30 cellular contexts compared by ENCODE assay signal in genomic region chr1:60428161-60428560, GRCh38.
DNase-seq lines count a peak whose midpoint lies in the region; ATAC-seq, FAIRE-seq and TF ChIP-seq lines count a peak whose summit lies in the region.
"Had no signal": no experiment of that assay in that cellular context is flagged by ENCODE, and none has a peak within 500 bp of the region (broad histone marks: within the 10 kb centered on the region; RNA-seq: fewer than 3 reads in every experiment).

No MANE protein-coding gene starts in this region.

- H3K27ac ChIP-seq in gastroesophageal sphincter, result peak overlapping the region in 1 of 4 donors; percentile 25
- H3K27ac ChIP-seq: heart left ventricle, KMS-11, PC-9, psoas muscle, thyroid gland had no signal

- DNase-seq in NCI-H146 (lab: John Stamatoyannopoulos, UW) (peak; percentile 50), NCI-H146 treated with DMSO at 0.1 percent for 48 hours (lab: John Stamatoyannopoulos, UW; ENCODE audit: unreplicated experiment) (no peak), NCI-H524 treated with DMSO at 0.1 percent for 48 hours (lab: John Stamatoyannopoulos, UW) (peak; percentile 54), skeletal muscle cell (ENCODE audit: low read depth) (peak; percentile 34), posterior vena cava (ENCODE audit: low spot score) (no peak), HEK293T (ENCODE audit: extremely low spot score) (no peak), urothelium cell line (ENCODE audit: low spot score) (no peak)
- DNase-seq: activated CD4-positive, alpha-beta T cell treated with anti-CD3 and anti-CD28 coated beads for 36 hours; activated CD8-positive, alpha-beta T cell treated with anti-CD3 and anti-CD28 coated beads, Interleukin-2, amount 10 ng/mL, durations not matched to agents 7 days and 5 days; activated effector memory CD4-positive, alpha-beta T cell treated with Interleukin-2 at 50 U/mL for 16 hours; activated naive CD8-positive, alpha-beta T cell treated with anti-CD3 and anti-CD28 coated beads for 36 hours; activated T-cell treated with anti-CD3 and anti-CD28 coated beads for 4 hours; AML-193; CD4-positive, alpha-beta memory T cell; central memory CD4-positive, alpha-beta T cell; dermis blood vessel endothelial cell; heart left ventricle; kidney glomerular epithelial cell; mesendoderm; NCI-H187 treated with DMSO at 0.1 percent for 48 hours; PC-9; psoas muscle; Right ventricle myocardium superior; thyroid gland had no signal

- no peaks in the 10 kb centered on the region for H3K36me3 ChIP-seq in gastroesophageal sphincter
- H3K36me3 ChIP-seq: heart left ventricle, thyroid gland had no signal

- ATAC-seq in gastroesophageal sphincter, result peak; percentile 55
- ATAC-seq: activated CD4-positive, alpha-beta T cell treated with anti-CD3 and anti-CD28 coated beads for 36 hours; activated CD8-positive, alpha-beta T cell treated with anti-CD3 and anti-CD28 coated beads, Interleukin-2, amount 10 ng/mL, durations not matched to agents 7 days and 5 days; HCT116; heart left ventricle had no signal

- TF ChIP-seq EP300 in gastroesophageal sphincter (IDR thresholded peaks at IDR 0.05), result no peak

- TF ChIP-seq CTCF in gastroesophageal sphincter (IDR thresholded peaks at IDR 0.05), result no peak

- no peak overlapping the region for H3K4me3 ChIP-seq in gastroesophageal sphincter
- no peak overlapping the region for H3K4me3 ChIP-seq in skeletal muscle cell (ENCODE audit: low read depth, low read length)
- H3K4me3 ChIP-seq: heart left ventricle, PC-9, psoas muscle, thyroid gland had no signal

- POLR2A ChIA-PET in HEK293T (lab: Yijun Ruan, JAX), result no interaction called here

- FAIRE-seq in urothelium cell line (lab: Jason Lieb, UNC), result no peak
- FAIRE-seq: A204.1, endometrium, GM12891 had no signal

- 31 to 47% methylated on average over 4 of the region's 4 CpGs for WGBS in gastroesophageal sphincter (ENCODE audit: low coverage in 1 of 2), 2 donors

- H3K27me3 ChIP-seq in gastroesophageal sphincter, result no peaks in the 10 kb centered on the region
- H3K27me3 ChIP-seq: thyroid gland had no signal

- no peak for TF ChIP-seq POLR2A in gastroesophageal sphincter (IDR thresholded peaks at IDR 0.05)

- CTCF ChIA-PET in HEK293T (lab: Yijun Ruan, JAX), result interaction anchor here (0.6 kb wide), 1 partner anchor 408 kb away, joined by 3 read pairs; no protein-coding TSS in a partner anchor

- intact Hi-C loops in posterior vena cava (cut with DNase I), result no loop called here

- H3K9me3 ChIP-seq in gastroesophageal sphincter, result no peaks in the 10 kb centered on the region
- H3K9me3 ChIP-seq: heart left ventricle, psoas muscle, thyroid gland had no signal

- peaks cover 0 to 9% (median 0%) of the 10 kb centered on the region in 3 donors for H3K4me1 ChIP-seq in gastroesophageal sphincter
- H3K4me1 ChIP-seq: psoas muscle, thyroid gland had no signal

TF ChIP-seq in HEK293T, 16 proteins besides CTCF, POLR2A, EP300 and RAD21:
- TF ChIP-seq ELF4 (IDR thresholded peaks at IDR 0.05) (no peak), L3MBTL2 (conservative IDR thresholded peaks at IDR 0.05) (no peak), FOXA1 (IDR thresholded peaks at IDR 0.05) (no peak), ZNF384 (IDR thresholded peaks at IDR 0.05) (no peak), FOXM1 (IDR thresholded peaks at IDR 0.05; ENCODE audit: borderline replicate concordance) (no peak), HDGF (IDR thresholded peaks at IDR 0.05; ENCODE audit: borderline replicate concordance) (no peak), SUZ12 (IDR thresholded peaks at IDR 0.05) (no peak), SP1 (IDR thresholded peaks at IDR 0.05) (no peak), FOXK2 (IDR thresholded peaks at IDR 0.05) (no peak), CTBP1 (IDR thresholded peaks at IDR 0.05; ENCODE audit: borderline replicate concordance) (no peak), LEF1 (IDR thresholded peaks at IDR 0.05; ENCODE audit: borderline replicate concordance) (no peak), ARNT (IDR thresholded peaks at IDR 0.05) (no peak), TARDBP (IDR thresholded peaks at IDR 0.05) (no peak), NFRKB (IDR thresholded peaks at IDR 0.05) (no peak), BHLHE40 (IDR thresholded peaks at IDR 0.05; ENCODE audit: borderline replicate concordance) (no peak)
- TF ChIP-seq, protein P1, sequence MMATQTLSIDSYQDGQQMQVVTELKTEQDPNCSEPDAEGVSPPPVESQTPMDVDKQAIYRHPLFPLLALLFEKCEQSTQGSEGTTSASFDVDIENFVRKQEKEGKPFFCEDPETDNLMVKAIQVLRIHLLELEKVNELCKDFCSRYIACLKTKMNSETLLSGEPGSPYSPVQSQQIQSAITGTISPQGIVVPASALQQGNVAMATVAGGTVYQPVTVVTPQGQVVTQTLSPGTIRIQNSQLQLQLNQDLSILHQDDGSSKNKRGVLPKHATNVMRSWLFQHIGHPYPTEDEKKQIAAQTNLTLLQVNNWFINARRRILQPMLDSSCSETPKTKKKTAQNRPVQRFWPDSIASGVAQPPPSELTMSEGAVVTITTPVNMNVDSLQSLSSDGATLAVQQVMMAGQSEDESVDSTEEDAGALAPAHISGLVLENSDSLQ (IDR thresholded peaks at IDR 0.05), result no peak

Comparison
In these comparisons a context has a peak if more than half of its experiments do, and no peak if none do; other contexts are left out.
1. DNase-seq: peak in NCI-H146 (single experiment), NCI-H524 treated with DMSO at 0.1 percent for 48 hours (single experiment) and skeletal muscle cell (single experiment); none in NCI-H146 treated with DMSO at 0.1 percent for 48 hours (single experiment), posterior vena cava (single experiment), HEK293T (single experiment) and urothelium cell line (single experiment).